8 cellular contexts compared by ENCODE assay signal in the genomic region with DNA sequence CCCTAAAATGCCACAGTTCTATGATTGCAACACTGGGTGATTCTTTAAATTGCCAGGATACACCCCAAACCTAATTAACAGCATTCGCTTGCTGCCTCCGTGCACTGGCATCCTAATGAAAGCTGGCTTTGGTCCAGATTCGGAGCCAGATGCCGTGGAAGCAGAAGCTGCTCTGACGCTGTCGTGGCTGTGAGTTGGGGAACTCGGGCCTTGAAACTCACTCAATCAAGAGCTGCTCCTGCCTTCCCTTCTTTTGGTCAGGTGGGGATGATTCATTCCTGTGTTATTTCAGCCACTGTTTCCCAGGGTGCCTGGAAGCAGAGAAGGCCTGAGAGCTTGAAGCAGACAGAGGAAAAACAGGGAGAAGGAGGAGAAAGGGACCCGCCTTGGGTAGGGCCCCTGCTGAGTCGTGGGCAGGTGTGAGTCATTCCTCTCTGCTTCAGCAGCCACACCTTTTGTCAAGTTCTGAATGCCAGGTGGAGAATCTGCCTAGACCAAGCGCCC. TPM values are rescaled to one million over a fixed set of nuclear protein-coding genes. Genes with fewer than 3 reads are reported as not detected.
DNase-seq lines count a peak whose midpoint lies in the region; ATAC-seq and TF ChIP-seq lines count a peak whose summit lies in the region.

No MANE protein-coding gene starts in this region.

- no peak overlapping the region for H3K4me3 ChIP-seq in HUES48 (ENCODE audit: low read depth, low read length)
- H3K4me3 ChIP-seq in foreskin fibroblast (ENCODE audit: low read depth in 1 of 2, low read length in 2 of 2), result no peak overlapping the region
- H3K4me3 ChIP-seq in spleen, result no peak overlapping the region

- no peak overlapping the region for H3K9ac ChIP-seq in HUES48 (ENCODE audit: low read depth, low read length)

- H3K27me3 ChIP-seq in HUES48 (ENCODE audit: control insufficient read depth, insufficient read depth, low read length), result no peaks in the 10 kb centered on the region
- peaks cover 0 to 5% (median 0%) of the 10 kb centered on the region in 7 donors for H3K27me3 ChIP-seq in spleen (replicated peaks in 1 of 7)

- H3K36me3 ChIP-seq in HUES48 (ENCODE audit: control insufficient read depth, insufficient read depth, low read length) (no peaks in the 10 kb centered on the region), spleen (no peaks in the 10 kb centered on the region)

- ATAC-seq in GM21367 (IDR thresholded peaks at IDR 0.05; ENCODE audit: unreplicated experiment) (no peak), HG02870 (IDR thresholded peaks at IDR 0.05; ENCODE audit: unreplicated experiment) (no peak)

- intact Hi-C loops in spleen (cut with DNase I; ENCODE audit: low total_unique reads), result no loop called here

- TF ChIP-seq POLR2A in spleen (IDR thresholded peaks at IDR 0.05), result no peak

- TF ChIP-seq CTCF in foreskin fibroblast (IDR thresholded peaks at IDR 0.05; ENCODE audit: low read depth, low read length) (no peak), spleen (IDR thresholded peaks at IDR 0.05 in 8 of 11, conservative IDR thresholded peaks at IDR 0.05 in 3 of 11) (no peak)

- peak overlapping the region; percentile 90 for H3K27ac ChIP-seq in HUES48 (ENCODE audit: low read depth, low read length)
- no peak overlapping the region for H3K27ac ChIP-seq in spleen

- 43 to 58% (median 57%) methylated on average over 10 of the region's 10 CpGs for WGBS in spleen, 5 donors

- peaks cover 12% of the 10 kb centered on the region for H3K4me1 ChIP-seq in HUES48 (ENCODE audit: control insufficient read depth, insufficient read depth, low read length)
- peaks cover 0 to 10% (median 0%) of the 10 kb centered on the region in 6 donors for H3K4me1 ChIP-seq in spleen

- peak; percentile 50 for DNase-seq in CD1c-positive myeloid dendritic cell (ENCODE audit: extremely low spot score)
- peak; percentile 96 for DNase-seq in RPMI8226
- DNase-seq in foreskin fibroblast, result peak; percentile 9 to 49
- peak; percentile 67 for DNase-seq in putamen (ENCODE audit: low spot score)
- no peak for DNase-seq in spleen

- H3K9me3 ChIP-seq in HUES48 (ENCODE audit: control insufficient read depth, insufficient read depth, low read length), result no peaks in the 10 kb centered on the region
- no peaks in the 10 kb centered on the region for H3K9me3 ChIP-seq in spleen

RNA-seq across cellular contexts. Expression of a gene that starts 36.2 kb away (rescaled TPM):
- 10 to 100 TPM; 10.0 to 27.6 (median 18.8) TPM for total RNA-seq in spleen
- 1 to 10 TPM in 2 of 3 donors, under 1 TPM in 1; 0.72 to 1.9 (median 1.8) TPM for polyA plus RNA-seq in spleen
